ENCODE assay signal across 8 cellular contexts in genomic region chr11:128687321-128687720, GRCh38. TPM values are rescaled to one million over a fixed set of nuclear protein-coding genes. Genes with fewer than 3 reads are reported as not detected.
DNase-seq lines count a peak whose midpoint lies in the region; ATAC-seq, FAIRE-seq and TF ChIP-seq lines count a peak whose summit lies in the region.

No MANE protein-coding gene starts in this region.

- H3K36me3 ChIP-seq in Panc1 (ENCODE audit: control insufficient read depth, insufficient read depth, low read length) (no peaks in the 10 kb centered on the region), psoas muscle (ENCODE audit: insufficient read depth in 1 of 2, low read depth in 1 of 2) (no peaks in the 10 kb centered on the region)

- H3K4me1 ChIP-seq in Panc1 (ENCODE audit: control insufficient read depth, insufficient read depth, low read length) = peaks cover 11% of the 10 kb centered on the region
- H3K4me1 ChIP-seq in psoas muscle = peaks cover 21% of the 10 kb centered on the region

- H3K9me3 ChIP-seq in Panc1 (ENCODE audit: control insufficient read depth, insufficient read depth, low read depth, low read length) (no peaks in the 10 kb centered on the region), psoas muscle (no peaks in the 10 kb centered on the region)

- no TSS peak for BruUV-seq in Panc1 (replicated peaks; lab: Mats Ljungman, UMichigan)

- 1 to 2% (median 2%) methylated on average over 19 of the region's 19 CpGs for WGBS in psoas muscle, 3 donors

- H3K27ac ChIP-seq in Panc1 (ENCODE audit: low read length) = no peak overlapping the region
- H3K27ac ChIP-seq in psoas muscle = no peak overlapping the region

- POLR2A ChIA-PET in GM10248 (lab: Yijun Ruan, JAX) = no interaction called here
- POLR2A ChIA-PET in Panc1 (lab: Charles Lee) = no interaction called here

- FAIRE-seq in D721Med (lab: Jason Lieb, UNC) = no peak

- CTCF ChIA-PET in GM10248 (lab: Yijun Ruan, JAX) = interaction anchor here (0.7 to 2.5 kb wide), 7 partner anchors 8 to 530 kb away, joined by 3 to 8 read pairs (median 5); no protein-coding TSS in a partner anchor
- CTCF ChIA-PET in Panc1 (lab: Charles Lee) = interaction anchor here (0.6 to 0.7 kb wide), 2 partner anchors 31 to 93 kb away, joined by 3 to 6 read pairs; no protein-coding TSS in a partner anchor

- H3K27me3 ChIP-seq in Panc1 (ENCODE audit: control insufficient read depth, insufficient read depth, low read length) = peaks cover 43% of the 10 kb centered on the region
- peaks cover 0 to 82% (median 18%) of the 10 kb centered on the region in 3 donors for H3K27me3 ChIP-seq in psoas muscle (ENCODE audit: insufficient read depth in 3 of 3, low read length in 2 of 3)

- DNase-seq in GM10248 (ENCODE audit: extremely low spot score) (peak; percentile 37), Panc1 (ENCODE audit: low read depth, low spot score) (no peak), fibroblast of the aortic adventitia (ENCODE audit: low read depth) (no peak), psoas muscle (peak in 1 of 2 donors; percentile 42), Kasumi-1 (lab: John Stamatoyannopoulos, UW) (no peak), D721Med (ENCODE audit: insufficient read length, low spot score) (no peak)

- H3K4me3 ChIP-seq in Panc1 (ENCODE audit: low read depth in 2 of 2, low read length in 2 of 2) (peak overlapping the region; percentile 26 to 45), fibroblast of the aortic adventitia (ENCODE audit: low read depth, low read length) (peak overlapping the region; percentile 55), psoas muscle (peak overlapping the region; percentile 59)

- intact Hi-C loops in Panc1 (cut with micrococcal nuclease; ENCODE audit: unreplicated experiment) = no loop called here
- intact Hi-C loops in psoas muscle (cut with DNase I) = no loop called here

- TF ChIP-seq CTCF in GM10248 (IDR thresholded peaks at IDR 0.05; ENCODE audit: control extremely low read depth, extremely low read depth, low read depth, missing control alignments) = no peak
- no peak for TF ChIP-seq CTCF in Panc1 (IDR thresholded peaks at IDR 0.05)
- no peak for TF ChIP-seq CTCF in fibroblast of the aortic adventitia (IDR thresholded peaks at IDR 0.05; ENCODE audit: insufficient read depth, low read length)
- no peak for TF ChIP-seq CTCF in psoas muscle (IDR thresholded peaks at IDR 0.05)
- no peak for TF ChIP-seq CTCF in D721Med (IDR thresholded peaks at IDR 0.05; ENCODE audit: insufficient read depth, missing control alignments)

- ATAC-seq in Panc1 = peak; percentile 55
- peak in 3 of 4 donors; percentile 24 to 32 (median 25) for ATAC-seq in psoas muscle
- no peak for ATAC-seq in GM21786 (IDR thresholded peaks at IDR 0.05; ENCODE audit: unreplicated experiment)
- ATAC-seq in HG02885 (IDR thresholded peaks at IDR 0.05; ENCODE audit: poor library complexity, unreplicated experiment) = no peak

- in situ Hi-C loops in Panc1 (cut with HindIII; ENCODE audit: low pct_unique_long_range_greater_than_20kb, low sequenced_read_pairs) = no loop called here

RNA-seq across cellular contexts. Expression of gene FLI1, which starts 6.6 kb away (rescaled TPM):
- 1.5 TPM for total RNA-seq in Panc1 (2021; ENCODE audit: unreplicated experiment)
- 1.6 TPM for polyA plus RNA-seq in Panc1 (2012; ENCODE audit: insufficient read length)
- 2.6 and 10.1 TPM in 2 replicates for total RNA-seq in fibroblast of the aortic adventitia (ENCODE audit: low replicate concordance)
- 10 to 100 TPM in 3 of 4 donors, 1 to 10 TPM in 1; 8.8 to 13.1 (median 12.7) TPM for total RNA-seq in psoas muscle
- 1 to 10 TPM; 3.3 to 5.5 (median 5.2) TPM for polyA plus RNA-seq in psoas muscle

Comparison
In these comparisons a context has a peak if more than half of its experiments do, and no peak if none do; other contexts are left out.
1. ATAC-seq: peak in Panc1 (single experiment) and psoas muscle (3 of 4); none in GM21786 (single experiment) and HG02885 (single experiment).
2. Peak in every context shown above with its lines, with median percentiles within 50 percentile points of each other: H3K4me3 ChIP-seq.